9 cellular contexts compared by ENCODE assay signal in genomic region chr16:29963021-29963743, GRCh38. TPM values are rescaled to one million over a fixed set of nuclear protein-coding genes. Genes with fewer than 3 reads are reported as not detected.
DNase-seq lines count a peak whose midpoint lies in the region; ATAC-seq, FAIRE-seq and TF ChIP-seq lines count a peak whose summit lies in the region.
"Had no signal": no experiment of that assay in that cellular context is flagged by ENCODE, and none has a peak within 500 bp of the region (broad histone marks: within the 10 kb centered on the region; RNA-seq: fewer than 3 reads in every experiment).

No MANE protein-coding gene starts in this region.

- no peak for FAIRE-seq in RCC 7860 (lab: Jason Lieb, UNC)
- FAIRE-seq: GM18507 had no signal

- H3K36me3 Mint-ChIP-seq in CD14-positive monocyte (peaks cover 18 to 30% of the 10 kb centered on the region in 2 donors), endothelial cell (ENCODE audit: low read depth, unreplicated experiment) (peaks cover 8% of the 10 kb centered on the region)

- H3K9me2 ChIP-seq in PC-3 (replicated peaks; ENCODE audit: low read length): no peaks in the 10 kb centered on the region

- POLR2A ChIA-PET in PC-3 (lab: Charles Lee; ENCODE audit: unreplicated experiment): interaction anchor here (0.8 kb wide), 1 partner anchor 64 kb away, joined by 5 read pairs; the partner anchor contains the start of gene SEZ6L2

- H3K4me2 ChIP-seq in PC-3 (ENCODE audit: low read length) (peak overlapping the region; percentile 98), parathyroid adenoma (ENCODE audit: low read length) (no peak overlapping the region)

- TF ChIP-seq CTCF in CD14-positive monocyte (IDR thresholded peaks at IDR 0.05): no peak
- TF ChIP-seq CTCF in PC-3 (conservative IDR thresholded peaks at IDR 0.05; ENCODE audit: low read depth, low read length): no peak
- TF ChIP-seq CTCF in endothelial cell (IDR thresholded peaks at IDR 0.05; ENCODE audit: unreplicated experiment): no peak
- no peak for TF ChIP-seq CTCF in parathyroid adenoma (IDR thresholded peaks at IDR 0.05)

- H3K9ac ChIP-seq in PC-3 (ENCODE audit: low read length) (0 out of 2 replicates have a peak overlapping the region, but pooled peaks have one; percentile 90), parathyroid adenoma (no peak overlapping the region)

- H3K9me3 Mint-ChIP-seq in CD14-positive monocyte: no peaks in the 10 kb centered on the region
- H3K9me3 Mint-ChIP-seq in endothelial cell (ENCODE audit: unreplicated experiment): no peaks in the 10 kb centered on the region

- BruUV-seq in PC-3 (replicated peaks; lab: Mats Ljungman, UMichigan): no TSS peak

- no peaks in the 10 kb centered on the region for H4K20me1 ChIP-seq in PC-3 (ENCODE audit: low read length)

- H3K9me3 ChIP-seq in PC-3 (ENCODE audit: low read length) (no peaks in the 10 kb centered on the region), parathyroid adenoma (ENCODE audit: control insufficient read depth, low read length) (no peaks in the 10 kb centered on the region)

- H3K27ac ChIP-seq in PC-3 (ENCODE audit: low read length) (no peak overlapping the region), parathyroid adenoma (peak overlapping the region; percentile 76)

- H3K27me3 Mint-ChIP-seq in CD14-positive monocyte (ENCODE audit: low read depth in 3 of 3) (peaks cover 2 to 3% (median 2%) of the 10 kb centered on the region in 3 donors), endothelial cell (ENCODE audit: unreplicated experiment) (peaks cover 13% of the 10 kb centered on the region)

- H3K4me3 ChIP-seq in PC-3 (ENCODE audit: low read length): no peak overlapping the region; the same call in 1 of the 2 replicates
- no peak overlapping the region for H3K4me3 ChIP-seq in parathyroid adenoma (ENCODE audit: low read depth, low read length)

- no peak for ATAC-seq in PC-3
- no peak for ATAC-seq in GM19452 (IDR thresholded peaks at IDR 0.05; ENCODE audit: unreplicated experiment)
- no peak for ATAC-seq in GM21619 (IDR thresholded peaks at IDR 0.05; ENCODE audit: unreplicated experiment)

- H3K4me3 Mint-ChIP-seq in CD14-positive monocyte: peak overlapping the region; percentile 95 to 96
- peak overlapping the region; percentile 94 for H3K4me3 Mint-ChIP-seq in endothelial cell (ENCODE audit: unreplicated experiment)

- DNase-seq in CD14-positive monocyte (ENCODE audit: low spot score) (no peak), PC-3 (no peak), endothelial cell (ENCODE audit: low spot score) (no peak), RCC 7860 (ENCODE audit: low spot score) (no peak), glomerular visceral epithelial cell (ENCODE audit: extremely low spot score) (no peak)

- H2AFZ ChIP-seq in PC-3 (ENCODE audit: low read length) (peak overlapping the region; percentile 96), parathyroid adenoma (peak overlapping the region; percentile 100)

- intact Hi-C loops in CD14-positive monocyte (cut with micrococcal nuclease) (loop anchor here (5.0 kb wide), 1 partner anchor 36 kb away; the partner anchor contains the start of gene KCTD13 (in 2 of the 2)), PC-3 (cut with micrococcal nuclease) (no loop called here)

- no peaks in the 10 kb centered on the region for H3K79me2 ChIP-seq in PC-3 (ENCODE audit: low read length)
- H3K79me2 ChIP-seq in parathyroid adenoma: no peaks in the 10 kb centered on the region

- H3K27me3 ChIP-seq in PC-3 (ENCODE audit: low read length): no peaks in the 10 kb centered on the region
- H3K27me3 ChIP-seq in parathyroid adenoma (ENCODE audit: control insufficient read depth, insufficient read depth, low read length): no peaks in the 10 kb centered on the region

- peaks cover 11% of the 10 kb centered on the region for H3K4me1 ChIP-seq in PC-3 (ENCODE audit: insufficient read depth, low read length)
- H3K4me1 ChIP-seq in parathyroid adenoma: peaks cover 5% of the 10 kb centered on the region

- CTCF ChIA-PET in PC-3 (lab: Charles Lee): no interaction called here

- H3K36me3 ChIP-seq in PC-3 (ENCODE audit: low read depth, low read length): no peaks in the 10 kb centered on the region
- H3K36me3 ChIP-seq in parathyroid adenoma (ENCODE audit: control insufficient read depth, insufficient read depth, low read length): no peaks in the 10 kb centered on the region

- H3K4me1 Mint-ChIP-seq in CD14-positive monocyte (peaks cover 18% of the 10 kb centered on the region), endothelial cell (ENCODE audit: unreplicated experiment) (peaks cover 26% of the 10 kb centered on the region)

- H3K27ac Mint-ChIP-seq in CD14-positive monocyte (peak overlapping the region; percentile 88 to 98 (median 96)), endothelial cell (ENCODE audit: unreplicated experiment) (peak overlapping the region; percentile 98)

- H3F3A ChIP-seq in PC-3 (ENCODE audit: low read length, unreplicated experiment): no peaks in the 10 kb centered on the region

RNA-seq across cellular contexts. Expression of gene TMEM219, which starts 1.3 kb away (rescaled TPM):
- polyA plus RNA-seq in CD14-positive monocyte: 100 to 1,000 TPM; 227 to 265 TPM
- total RNA-seq in PC-3 (2014; rRNA removed) (53.0 and 60.9 TPM in 2 replicates), endothelial cell (ENCODE audit: unreplicated experiment) (217 TPM)

RNA-seq across cellular contexts. Expression of gene TAOK2, which starts 10.5 kb away (rescaled TPM):
- 1 to 10 TPM; 1.1 to 2.3 TPM for polyA plus RNA-seq in CD14-positive monocyte
- total RNA-seq in PC-3 (2014; rRNA removed) (34.1 and 47.4 TPM in 2 replicates), endothelial cell (ENCODE audit: unreplicated experiment) (178 TPM)

RNA-seq across cellular contexts. Expression of gene HIRIP3, which starts 32.2 kb away (rescaled TPM):
- polyA plus RNA-seq in CD14-positive monocyte: 1 to 10 TPM; 3.3 to 4.8 TPM
- total RNA-seq in PC-3 (2014; rRNA removed) (18.4 and 26.8 TPM in 2 replicates), endothelial cell (ENCODE audit: unreplicated experiment) (5.2 TPM)

RNA-seq across cellular contexts. Expression of gene INO80E, which starts 32.9 kb away (rescaled TPM):
- 1 to 10 TPM; 2.8 to 3.5 TPM for polyA plus RNA-seq in CD14-positive monocyte
- total RNA-seq in PC-3 (2014; rRNA removed): 60.6 and 70.3 TPM in 2 replicates
- total RNA-seq in endothelial cell (ENCODE audit: unreplicated experiment): 94.4 TPM

RNA-seq across cellular contexts. Expression of gene KCTD13, which starts 37.2 kb away (rescaled TPM):
- 1 to 10 TPM; 4.0 to 4.7 TPM for polyA plus RNA-seq in CD14-positive monocyte
- 8.2 and 30.2 TPM in 2 replicates for total RNA-seq in PC-3 (2014; rRNA removed)
- total RNA-seq in endothelial cell (ENCODE audit: unreplicated experiment): 25.8 TPM
